Comparison of ENCODE assay signal across 27 cellular contexts in genomic region chr2:31196622-31197021, GRCh38. TPM values are rescaled to one million over a fixed set of nuclear protein-coding genes. Genes with fewer than 3 reads are reported as not detected.
A peak's percentile ranks its signal among the peaks of the same experiment; 100 is the strongest.
DNase-seq lines count a peak whose midpoint lies in the region; ATAC-seq, FAIRE-seq and TF ChIP-seq lines count a peak whose summit lies in the region.
"Had no signal": no experiment of that assay in that cellular context is flagged by ENCODE, and none has a peak within 500 bp of the region (broad histone marks: within the 10 kb centered on the region; RNA-seq: fewer than 3 reads in every experiment).

No MANE protein-coding gene starts in this region.

- H3K27ac ChIP-seq in breast epithelium: no peak overlapping the region
- H3K27ac ChIP-seq in epithelial cell of prostate: peak overlapping the region; percentile 17
- no peak overlapping the region for H3K27ac ChIP-seq in keratinocyte (ENCODE audit: control insufficient read depth, insufficient read depth, low read length)
- H3K27ac ChIP-seq: 22Rv1, GM23248, SJCRH30 had no signal

- H2AFZ ChIP-seq in keratinocyte (ENCODE audit: control insufficient read depth, low read length): no peak overlapping the region
- H2AFZ ChIP-seq: GM23248 had no signal

- H3K9me3 ChIP-seq in breast epithelium (no peaks in the 10 kb centered on the region), keratinocyte (ENCODE audit: control insufficient read depth, low read depth, low read length) (no peaks in the 10 kb centered on the region)
- H3K9me3 ChIP-seq: BE2C, SJCRH30 had no signal

- H4K20me1 ChIP-seq in keratinocyte (ENCODE audit: control insufficient read depth, extremely low read depth, insufficient read depth, low read length): no peaks in the 10 kb centered on the region

- dilution Hi-C loops in keratinocyte (cut with MboI; ENCODE audit: extremely low pct_ligation_motif_present, low sequenced_read_pairs): no loop called here

- H3K4me2 ChIP-seq in keratinocyte (ENCODE audit: control insufficient read depth, extremely low read depth, insufficient read depth, low read depth, low read length): peak overlapping the region; percentile 57

- H3K9me1 ChIP-seq in keratinocyte (ENCODE audit: control insufficient read depth, extremely low read depth, insufficient read depth, low read length): no peaks in the 10 kb centered on the region

- H3K4me1 Mint-ChIP-seq in MCF 10A (ENCODE audit: insufficient read depth, unreplicated experiment): no peaks in the 10 kb centered on the region
- no peaks in the 10 kb centered on the region for H3K4me1 Mint-ChIP-seq in type B pancreatic cell (ENCODE audit: unreplicated experiment)
- H3K4me1 Mint-ChIP-seq: CD14-positive monocyte had no signal

- H3K9me3 Mint-ChIP-seq in MCF 10A (ENCODE audit: unreplicated experiment) (no peaks in the 10 kb centered on the region), type B pancreatic cell (peaks cover 7% of the 10 kb centered on the region)

- POLR2A ChIA-PET in MCF 10A (lab: Yijun Ruan, JAX): no interaction called here

- CTCF ChIA-PET in MCF 10A (lab: Yijun Ruan, JAX): interaction anchor here (0.5 to 1.2 kb wide), 2 partner anchors 26 to 1003 kb away, joined by 3 to 4 read pairs; no protein-coding TSS in a partner anchor

- DNase-seq in MCF 10A (ENCODE audit: unreplicated experiment) (peak; percentile 27), breast epithelium (ENCODE audit: low spot score in 2 of 2) (no peak), epithelial cell of prostate (ENCODE audit: low read depth, low spot score) (no peak), keratinocyte (ENCODE audit: low read depth, low spot score) (peak; percentile 30), type B pancreatic cell (ENCODE audit: extremely low spot score, unreplicated experiment) (peak; percentile 18)
- DNase-seq in stimulated activated CD8-positive, alpha-beta memory T cell treated with anti-CD3 and anti-CD28 coated beads, Interleukin-4, amount 100 ng/mL, for 48 hours: no peak
- DNase-seq: BE2C, Calu3, DMS79 treated with DMSO at 0.1 percent for 48 hours, GF-D8, GM23248, H7, Kasumi-1, NCI-H1105 treated with DMSO at 0.1 percent for 48 hours, NCI-H146, NCI-H2029, NCI-H446, NCI-H526 treated with DMSO at 0.1 percent for 48 hours, SJCRH30 had no signal

- H3K79me2 ChIP-seq in keratinocyte (ENCODE audit: control insufficient read depth, insufficient read depth, low read length): no peaks in the 10 kb centered on the region

- H3K4me1 ChIP-seq in breast epithelium: no peaks in the 10 kb centered on the region
- H3K4me1 ChIP-seq in keratinocyte (ENCODE audit: control insufficient read depth, extremely low read depth, insufficient read depth, low read length): peaks cover 15% of the 10 kb centered on the region
- H3K4me1 ChIP-seq: BE2C, SJCRH30 had no signal

- peak; percentile 85 for FAIRE-seq in keratinocyte (lab: Jason Lieb, UNC)
- FAIRE-seq: GM12892, K562, RCC 7860 had no signal

- no peak overlapping the region for H3K4me3 Mint-ChIP-seq in MCF 10A (ENCODE audit: unreplicated experiment)
- H3K4me3 Mint-ChIP-seq in type B pancreatic cell: no peak overlapping the region
- H3K4me3 Mint-ChIP-seq: CD14-positive monocyte had no signal

- no TSS peak for BruUV-seq in MCF 10A (replicated peaks; lab: Mats Ljungman, UMichigan)

- no peaks in the 10 kb centered on the region for H3K27me3 ChIP-seq in breast epithelium
- H3K27me3 ChIP-seq in keratinocyte (ENCODE audit: control insufficient read depth, extremely low read depth, insufficient read depth, low read length): no peaks in the 10 kb centered on the region
- H3K27me3 ChIP-seq: BE2C had no signal

- H3K4me3 ChIP-seq in breast epithelium (no peak overlapping the region), keratinocyte (ENCODE audit: control insufficient read depth in 2 of 3, extremely low read depth in 1 of 3, insufficient read depth in 2 of 3, low read depth in 1 of 3, low read length in 3 of 3) (peak overlapping the region in 1 of 3 experiments; percentile 2)
- H3K4me3 ChIP-seq: GM23248, K562, SJCRH30 had no signal

- H3K27ac Mint-ChIP-seq in MCF 10A (ENCODE audit: low read depth, unreplicated experiment) (no peak overlapping the region), type B pancreatic cell (no peak overlapping the region)
- H3K27ac Mint-ChIP-seq: CD14-positive monocyte had no signal

- intact Hi-C loops in MCF 10A (cut with micrococcal nuclease): no loop called here
- intact Hi-C loops in breast epithelium (cut with DNase I; ENCODE audit: low total_unique reads): no loop called here

- H3K36me3 Mint-ChIP-seq in MCF 10A (ENCODE audit: insufficient read depth, unreplicated experiment): no peaks in the 10 kb centered on the region
- no peaks in the 10 kb centered on the region for H3K36me3 Mint-ChIP-seq in type B pancreatic cell
- H3K36me3 Mint-ChIP-seq: CD14-positive monocyte had no signal

- H3K36me3 ChIP-seq in breast epithelium (no peaks in the 10 kb centered on the region), keratinocyte (ENCODE audit: control insufficient read depth in 2 of 2, extremely low read depth in 1 of 2, insufficient read depth in 2 of 2, low read length in 2 of 2) (no peaks in the 10 kb centered on the region)
- H3K36me3 ChIP-seq: BE2C, SJCRH30 had no signal

- no peak overlapping the region for H3K9ac ChIP-seq in keratinocyte (ENCODE audit: control insufficient read depth, extremely low read depth, insufficient read depth, low read length)
- H3K9ac ChIP-seq: GM23248 had no signal

- H3K27me3 Mint-ChIP-seq in MCF 10A (ENCODE audit: insufficient read depth, unreplicated experiment) (no peaks in the 10 kb centered on the region), type B pancreatic cell (peaks cover 20% of the 10 kb centered on the region)

- TF ChIP-seq POLR2A in breast epithelium (IDR thresholded peaks at IDR 0.05): no peak

- TF ChIP-seq CTCF in MCF 10A (IDR thresholded peaks at IDR 0.05; ENCODE audit: unreplicated experiment): no peak
- no peak for TF ChIP-seq CTCF in breast epithelium (IDR thresholded peaks at IDR 0.05)
- TF ChIP-seq CTCF in keratinocyte (optimal IDR thresholded peaks at IDR 0.05 in 1 of 3, IDR thresholded peaks at IDR 0.05 in 1 of 3, conservative IDR thresholded peaks at IDR 0.05 in 1 of 3; ENCODE audit: extremely low read depth in 1 of 3, insufficient read depth in 2 of 3, low read length in 3 of 3): no peak
- no peak for TF ChIP-seq CTCF in type B pancreatic cell (conservative IDR thresholded peaks at IDR 0.05)

- ATAC-seq in GM19023 (IDR thresholded peaks at IDR 0.05; ENCODE audit: unreplicated experiment) (no peak), GM18858 (IDR thresholded peaks at IDR 0.05; ENCODE audit: unreplicated experiment) (no peak)
- ATAC-seq: K562, Right ventricle myocardium inferior had no signal

RNA-seq across cellular contexts. Expression of gene CAPN14, which starts 20.7 kb away (rescaled TPM):
- total RNA-seq in MCF 10A (2022) (not detected in 2 replicates), breast epithelium (under 1 TPM; 0.16 to 0.44 (median 0.33) TPM), type B pancreatic cell (ENCODE audit: low replicate concordance) (0.12 and 0.39 TPM in 2 replicates)
- 0.57 to 2.2 TPM (median 1.1 TPM) in 3 replicates for polyA plus RNA-seq in keratinocyte
- polyA plus RNA-seq in keratinocyte (2011; ENCODE audit: low read depth): 1.8 TPM
- polyA plus RNA-seq in keratinocyte (2011; cell fraction: cytosol; rRNA removed): 1.3 and 1.7 TPM in 2 replicates
- 3.6 and 4.2 TPM in 2 replicates for polyA plus RNA-seq in keratinocyte (2011; cell fraction: nucleus; rRNA removed)
- 0.54 and 2.6 TPM in 2 replicates for polyA plus RNA-seq in keratinocyte (2012; ENCODE audit: low replicate concordance)
- 0.13 to 1.8 TPM (median 1.5 TPM) in 3 replicates for polyA minus RNA-seq in keratinocyte
- 0.58 TPM for polyA minus RNA-seq in keratinocyte (2011; cell fraction: cytosol; rRNA and poly(A)+ RNA removed)
- 2.1 and 2.9 TPM in 2 replicates for polyA minus RNA-seq in keratinocyte (2011; cell fraction: nucleus; rRNA and poly(A)+ RNA removed)
- total RNA-seq: K562, SJCRH30 had no signal
- polyA plus RNA-seq: CD14-positive monocyte, GM23248, K562 had no signal

RNA-seq across cellular contexts. Expression of gene EHD3, which starts 37.3 kb away (rescaled TPM):
- total RNA-seq in MCF 10A (2022) (0.49 and 0.86 TPM in 2 replicates), breast epithelium (10 to 100 TPM in 1 of 3 donors, 1 to 10 TPM in 2; 2.7 to 10.1 (median 9.2) TPM), type B pancreatic cell (ENCODE audit: low replicate concordance) (5.3 and 8.9 TPM in 2 replicates)
- polyA plus RNA-seq in keratinocyte: 5.1 to 8.2 TPM (median 6.5 TPM) in 3 replicates
- 0.67 TPM for polyA plus RNA-seq in keratinocyte (2011; ENCODE audit: low read depth)
- 6.3 and 7.0 TPM in 2 replicates for polyA plus RNA-seq in keratinocyte (2011; cell fraction: cytosol; rRNA removed)
- polyA plus RNA-seq in keratinocyte (2011; cell fraction: nucleus; rRNA removed): 6.6 and 7.7 TPM in 2 replicates
- 2.2 and 5.9 TPM in 2 replicates for polyA plus RNA-seq in keratinocyte (2012; ENCODE audit: low replicate concordance)
- polyA minus RNA-seq in keratinocyte: 8.5 to 13.0 TPM (median 9.4 TPM) in 3 replicates
- polyA minus RNA-seq in keratinocyte (2011; cell fraction: cytosol; rRNA and poly(A)+ RNA removed): 6.7 TPM
- 5.1 and 6.8 TPM in 2 replicates for polyA minus RNA-seq in keratinocyte (2011; cell fraction: nucleus; rRNA and poly(A)+ RNA removed)
- total RNA-seq: SJCRH30 had no signal

RNA-seq across cellular contexts. Expression of gene GALNT14, which starts 58.4 kb away (rescaled TPM):
- total RNA-seq in MCF 10A (2022) (4.6 and 6.8 TPM in 2 replicates), breast epithelium (1 to 10 TPM in 2 of 3 donors, under 1 TPM in 1; 0.16 to 4.3 (median 4.1) TPM), type B pancreatic cell (ENCODE audit: low replicate concordance) (5.7 and 7.4 TPM in 2 replicates)
- 27.4 to 40.5 TPM (median 34.0 TPM) in 3 replicates for polyA plus RNA-seq in keratinocyte
- polyA plus RNA-seq in keratinocyte (2011; ENCODE audit: low read depth): 12.6 TPM
- polyA plus RNA-seq in keratinocyte (2011; cell fraction: cytosol; rRNA removed): 21.4 and 21.7 TPM in 2 replicates
- 47.6 and 54.4 TPM in 2 replicates for polyA plus RNA-seq in keratinocyte (2011; cell fraction: nucleus; rRNA removed)
- polyA plus RNA-seq in keratinocyte (2012; ENCODE audit: low replicate concordance): 13.7 and 35.4 TPM in 2 replicates
- 44.6 to 64.1 TPM (median 63.8 TPM) in 3 replicates for polyA minus RNA-seq in keratinocyte
- 36.6 TPM for polyA minus RNA-seq in keratinocyte (2011; cell fraction: cytosol; rRNA and poly(A)+ RNA removed)
- polyA minus RNA-seq in keratinocyte (2011; cell fraction: nucleus; rRNA and poly(A)+ RNA removed): 34.5 and 41.9 TPM in 2 replicates
- total RNA-seq: K562, SJCRH30 had no signal

Comparison
In these comparisons a context has a peak if more than half of its experiments do, and no peak if none do; other contexts are left out.
1. DNase-seq: peak in MCF 10A (single experiment), keratinocyte (single experiment) and type B pancreatic cell (single experiment); none in breast epithelium (0 of 2), epithelial cell of prostate (single experiment) and stimulated activated CD8-positive, alpha-beta memory T cell treated with anti-CD3 and anti-CD28 coated beads, Interleukin-4, amount 100 ng/mL, for 48 hours (single experiment).